9 cellular contexts compared by ENCODE assay signal in genomic region chr19:18419699-18420460, GRCh38. TPM values are rescaled to one million over a fixed set of nuclear protein-coding genes. Genes with fewer than 3 reads are reported as not detected.
A peak's percentile ranks its signal among the peaks of the same experiment; 100 is the strongest.
DNase-seq lines count a peak whose midpoint lies in the region; ATAC-seq and TF ChIP-seq lines count a peak whose summit lies in the region.
"Had no signal": no experiment of that assay in that cellular context is flagged by ENCODE, and none has a peak within 500 bp of the region (broad histone marks: within the 10 kb centered on the region; RNA-seq: fewer than 3 reads in every experiment).

No MANE protein-coding gene starts in this region.

- H3K27ac ChIP-seq in VCaP (peak overlapping the region; percentile 83), endodermal cell (ENCODE audit: low read depth, low read length) (peak overlapping the region; percentile 24), neural progenitor cell (no peak overlapping the region)

- H3K4me3 Mint-ChIP-seq in endodermal cell (peak overlapping the region; percentile 61), neural progenitor cell (peak overlapping the region; percentile 92)

- H3K9ac ChIP-seq in endodermal cell (ENCODE audit: extremely low read depth, low read length, poor library complexity, severe bottlenecking) (peak overlapping the region; percentile 53), neural progenitor cell (no peak overlapping the region)

- TF ChIP-seq CTCF in VCaP (conservative IDR thresholded peaks at IDR 0.05) (peak; percentile 43), endodermal cell (conservative IDR thresholded peaks at IDR 0.05) (no peak), neural progenitor cell (IDR thresholded peaks at IDR 0.05) (no peak)

- peaks cover 18% of the 10 kb centered on the region for H3K79me2 ChIP-seq in neural progenitor cell (ENCODE audit: low read depth)

- H3K4me1 ChIP-seq in endodermal cell (ENCODE audit: control insufficient read depth, insufficient read depth, low read length) = no peaks in the 10 kb centered on the region
- peaks cover 24% of the 10 kb centered on the region for H3K4me1 ChIP-seq in neural progenitor cell

- H3K27me3 Mint-ChIP-seq in endodermal cell (ENCODE audit: insufficient read depth) = peaks cover 70% of the 10 kb centered on the region
- peaks cover 13% of the 10 kb centered on the region for H3K27me3 Mint-ChIP-seq in neural progenitor cell (ENCODE audit: insufficient read depth, low read depth)

- H3F3A ChIP-seq in neural progenitor cell (ENCODE audit: low read depth) = peaks cover 39% of the 10 kb centered on the region

- H3K4me2 ChIP-seq in neural progenitor cell = peak overlapping the region; percentile 88

- peak; percentile 9 for ATAC-seq in HG03039 (IDR thresholded peaks at IDR 0.05; ENCODE audit: unreplicated experiment)
- no peak for ATAC-seq in HG03457 (IDR thresholded peaks at IDR 0.05; ENCODE audit: unreplicated experiment)

- WGBS in endodermal cell (ENCODE audit: insufficient coverage in 1 of 2, insufficient read length in 1 of 2), 2 experiments = 4 to 6% methylated on average over 28 to 97 of the region's 97 CpGs

- peak; percentile 71 for DNase-seq in D341Med (ENCODE audit: low spot score)
- peak; percentile 67 for DNase-seq in endodermal cell
- peak; percentile 62 for DNase-seq in neural progenitor cell (ENCODE audit: low spot score)
- DNase-seq in NCI-H2196 (lab: John Stamatoyannopoulos, UW; ENCODE audit: unreplicated experiment) = no peak
- DNase-seq in kidney glomerular epithelial cell (lab: John Stamatoyannopoulos, UW) = no peak

- H3K36me3 ChIP-seq in endodermal cell (ENCODE audit: control insufficient read depth, insufficient read depth, low read length) (no peaks in the 10 kb centered on the region), neural progenitor cell (no peaks in the 10 kb centered on the region)

- H3K36me3 Mint-ChIP-seq in endodermal cell (ENCODE audit: low read depth) = no peaks in the 10 kb centered on the region
- H3K36me3 Mint-ChIP-seq in neural progenitor cell = peaks cover 2% of the 10 kb centered on the region

- H3K4me1 Mint-ChIP-seq in endodermal cell (peaks cover 10% of the 10 kb centered on the region), neural progenitor cell (peaks cover 73% of the 10 kb centered on the region)

- H3K27ac Mint-ChIP-seq in endodermal cell (no peak overlapping the region), neural progenitor cell (no peak overlapping the region)

- no peaks in the 10 kb centered on the region for H3K9me3 Mint-ChIP-seq in endodermal cell
- H3K9me3 Mint-ChIP-seq in neural progenitor cell = no peaks in the 10 kb centered on the region

- H3K4me3 ChIP-seq in endodermal cell (ENCODE audit: low read length) (peak overlapping the region; percentile 77), neural progenitor cell (peak overlapping the region; percentile 56)

- peaks cover 44% of the 10 kb centered on the region for H4K20me1 ChIP-seq in neural progenitor cell (ENCODE audit: low read depth)

- H3K27me3 ChIP-seq in endodermal cell (ENCODE audit: control insufficient read depth, insufficient read depth, low read length, poor library complexity, severe bottlenecking) = peaks cover 10% of the 10 kb centered on the region
- peaks cover 34% of the 10 kb centered on the region for H3K27me3 ChIP-seq in neural progenitor cell

- H3K9me3 ChIP-seq in endodermal cell (ENCODE audit: control insufficient read depth, low read length) = no peaks in the 10 kb centered on the region
- H3K9me3 ChIP-seq in neural progenitor cell (ENCODE audit: low read depth) = no peaks in the 10 kb centered on the region

- no peak overlapping the region for H2AFZ ChIP-seq in neural progenitor cell (replicated peaks)

RNA-seq across cellular contexts. Expression of gene SSBP4, which starts 0.7 kb away (rescaled TPM):
- total RNA-seq in endodermal cell (10 to 100 TPM; 35.9 to 43.5 TPM), neural progenitor cell (ENCODE audit: low replicate concordance) (21.1 and 50.5 TPM in 2 replicates)
- polyA plus RNA-seq in endodermal cell (2013, experiment 1 of 2) = 154 TPM
- polyA plus RNA-seq in endodermal cell (2013, experiment 2 of 2) = 157 TPM

RNA-seq across cellular contexts. Expression of gene ISYNA1, which starts 18.1 kb away (rescaled TPM):
- total RNA-seq in endodermal cell (100 to 1,000 TPM; 156 to 212 TPM), neural progenitor cell (ENCODE audit: low replicate concordance) (81.7 and 203 TPM in 2 replicates)
- polyA plus RNA-seq in endodermal cell (2013, experiment 1 of 2) = 502 TPM
- polyA plus RNA-seq in endodermal cell (2013, experiment 2 of 2) = 458 TPM

RNA-seq across cellular contexts. Expression of gene LRRC25, which starts 22.5 kb away (rescaled TPM):
- total RNA-seq in endodermal cell (not detected), neural progenitor cell (ENCODE audit: low replicate concordance) (0.03 TPM in 1 of 2 replicates, not detected in the other)
- polyA plus RNA-seq in endodermal cell (2013, experiment 1 of 2) = 0.21 TPM
- 0.21 TPM for polyA plus RNA-seq in endodermal cell (2013, experiment 2 of 2)
- total RNA-seq: T-helper 1 cell treated with Interleukin-12 subunit alpha and Interleukin-12 subunit beta and Interleukin-4 antibody, amounts not matched to agents 30 ng/mL and 1 ng/mL, for 36 hours had no signal

RNA-seq across cellular contexts. Expression of gene GDF15, which starts 33.9 kb away (rescaled TPM):
- total RNA-seq in endodermal cell (1 to 10 TPM in 1 of 2 donors, under 1 TPM in 1; 0.90 to 2.2 TPM), neural progenitor cell (ENCODE audit: low replicate concordance) (0.19 and 2.5 TPM in 2 replicates)
- 15.5 TPM for polyA plus RNA-seq in endodermal cell (2013, experiment 1 of 2)
- polyA plus RNA-seq in endodermal cell (2013, experiment 2 of 2) = 18.2 TPM

Comparison
In these comparisons a context has a peak if more than half of its experiments do, and no peak if none do; other contexts are left out.
1. DNase-seq: peak in D341Med (single experiment), endodermal cell (single experiment) and neural progenitor cell (single experiment); none in NCI-H2196 (single experiment) and kidney glomerular epithelial cell (single experiment).